In the genomic region with DNA sequence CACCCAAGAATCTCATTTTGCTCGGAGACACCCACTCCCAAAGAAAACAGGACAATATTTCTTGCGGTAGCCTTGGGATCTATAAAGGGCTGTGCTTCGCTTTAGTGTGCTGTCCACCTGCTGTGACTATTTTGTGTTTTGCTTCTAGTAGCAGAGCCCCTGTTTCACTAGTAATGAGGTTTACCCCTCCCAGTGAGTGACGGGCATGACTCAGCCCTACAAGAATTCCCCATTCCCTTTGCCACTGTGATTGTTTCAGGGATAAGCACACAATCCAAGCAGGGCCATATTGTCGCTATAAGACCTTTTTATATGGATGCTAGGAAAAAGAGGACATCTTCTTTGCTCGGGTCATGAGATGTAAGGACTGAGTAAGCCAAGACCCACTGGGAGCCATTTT, we compare ENCODE assay signal across 1 cellular context.
TF ChIP-seq lines count a peak whose summit lies in the region.

No MANE protein-coding gene starts in this region.

TF ChIP-seq in GM23338, 12 proteins besides CTCF, POLR2A, EP300 and RAD21 (continued from another document):
- TF ChIP-seq REST (IDR thresholded peaks at IDR 0.05; ENCODE audit: unreplicated experiment) (no peak), POLR2AphosphoS5 (IDR thresholded peaks at IDR 0.05; ENCODE audit: low read depth) (no peak), STAT1 (IDR thresholded peaks at IDR 0.05; ENCODE audit: unreplicated experiment) (no peak)
- TF ChIP-seq, protein P1, sequence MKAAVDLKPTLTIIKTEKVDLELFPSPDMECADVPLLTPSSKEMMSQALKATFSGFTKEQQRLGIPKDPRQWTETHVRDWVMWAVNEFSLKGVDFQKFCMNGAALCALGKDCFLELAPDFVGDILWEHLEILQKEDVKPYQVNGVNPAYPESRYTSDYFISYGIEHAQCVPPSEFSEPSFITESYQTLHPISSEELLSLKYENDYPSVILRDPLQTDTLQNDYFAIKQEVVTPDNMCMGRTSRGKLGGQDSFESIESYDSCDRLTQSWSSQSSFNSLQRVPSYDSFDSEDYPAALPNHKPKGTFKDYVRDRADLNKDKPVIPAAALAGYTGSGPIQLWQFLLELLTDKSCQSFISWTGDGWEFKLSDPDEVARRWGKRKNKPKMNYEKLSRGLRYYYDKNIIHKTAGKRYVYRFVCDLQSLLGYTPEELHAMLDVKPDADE (IDR thresholded peaks at IDR 0.05) = no peak
